ENCODE assay signal across 8 cellular contexts in genomic region chr7:16646427-16647081, GRCh38. TPM values are rescaled to one million over a fixed set of nuclear protein-coding genes. Genes with fewer than 3 reads are reported as not detected.
A peak's percentile ranks its signal among the peaks of the same experiment; 100 is the strongest.
DNase-seq lines count a peak whose midpoint lies in the region; ATAC-seq, FAIRE-seq and TF ChIP-seq lines count a peak whose summit lies in the region.

No MANE protein-coding gene starts in this region.

- peaks cover 32% of the 10 kb centered on the region for H3K36me3 Mint-ChIP-seq in dendritic cell treated with granulocyte-macrophage colony-stimulating factor and Interleukin-4, amounts not matched to agents 40 ng/mL and 50 ng/mL, for 4 days (ENCODE audit: low read depth)

- H3K4me1 ChIP-seq in mesodermal cell (ENCODE audit: control insufficient read depth, insufficient read depth, low read length, poor library complexity, severe bottlenecking) = peaks cover 28% of the 10 kb centered on the region

- ATAC-seq in GM18505 (IDR thresholded peaks at IDR 0.05; ENCODE audit: unreplicated experiment) = no peak
- ATAC-seq in GM18519 (IDR thresholded peaks at IDR 0.05; ENCODE audit: low FRiP score, unreplicated experiment) = no peak

- no peaks in the 10 kb centered on the region for H3K9me3 Mint-ChIP-seq in dendritic cell treated with granulocyte-macrophage colony-stimulating factor and Interleukin-4, amounts not matched to agents 40 ng/mL and 50 ng/mL, for 4 days

- peak overlapping the region; percentile 99 for H3K27ac ChIP-seq in mesodermal cell (ENCODE audit: low read depth, low read length, severe bottlenecking)

- H3K9me3 ChIP-seq in mesodermal cell (ENCODE audit: control insufficient read depth, low read length) = no peaks in the 10 kb centered on the region

- WGBS in mesodermal cell (ENCODE audit: insufficient coverage in 2 of 2), 2 experiments = 0% methylated on average over 10 to 16 of the region's 34 CpGs

- no peaks in the 10 kb centered on the region for H3K27me3 Mint-ChIP-seq in dendritic cell treated with granulocyte-macrophage colony-stimulating factor and Interleukin-4, amounts not matched to agents 40 ng/mL and 50 ng/mL, for 4 days

- peak overlapping the region; percentile 93 for H3K27ac Mint-ChIP-seq in dendritic cell treated with granulocyte-macrophage colony-stimulating factor and Interleukin-4, amounts not matched to agents 40 ng/mL and 50 ng/mL, for 4 days

- FAIRE-seq in urothelium cell line (lab: Jason Lieb, UNC) = no peak

- H3K36me3 ChIP-seq in mesodermal cell (ENCODE audit: control insufficient read depth, insufficient read depth, low read length) = peaks cover 14% of the 10 kb centered on the region

- no peak for TF ChIP-seq POLR2A in GM18505 (IDR thresholded peaks at IDR 0.05; ENCODE audit: borderline replicate concordance, extremely low read depth, insufficient read depth, insufficient read length)

- DNase-seq in COLO829 (ENCODE audit: low spot score) (peak; percentile 27), HCEC 1CT (peak; percentile 40), RPMI8226 (peak; percentile 37), urothelium cell line (ENCODE audit: low spot score) (peak; percentile 13)

- intact Hi-C loops in dendritic cell treated with granulocyte-macrophage colony-stimulating factor and Interleukin-4, amounts not matched to agents 40 ng/mL and 50 ng/mL, for 4 days (cut with micrococcal nuclease) = loop anchor here (2.0 to 5.0 kb wide), 2 partner anchors 22 to 36 kb away; no protein-coding TSS in a partner anchor

- H3K4me3 Mint-ChIP-seq in dendritic cell treated with granulocyte-macrophage colony-stimulating factor and Interleukin-4, amounts not matched to agents 40 ng/mL and 50 ng/mL, for 4 days = peak overlapping the region; percentile 91

- H3K4me1 Mint-ChIP-seq in dendritic cell treated with granulocyte-macrophage colony-stimulating factor and Interleukin-4, amounts not matched to agents 40 ng/mL and 50 ng/mL, for 4 days (ENCODE audit: low read depth) = peaks cover 47% of the 10 kb centered on the region

- H3K4me3 ChIP-seq in mesodermal cell (ENCODE audit: extremely low read depth, insufficient read depth, low read length, poor library complexity, severe bottlenecking) = peak overlapping the region; percentile 80

RNA-seq across cellular contexts. Expression of gene BZW2, which starts 0.6 kb away (rescaled TPM):
- polyA plus RNA-seq in mesodermal cell (2013, experiment 1 of 2) = 153 TPM
- polyA plus RNA-seq in mesodermal cell (2013, experiment 2 of 2) = 137 TPM

RNA-seq across cellular contexts. Expression of gene ANKMY2, which starts 1.0 kb away (rescaled TPM):
- polyA plus RNA-seq in mesodermal cell (2013, experiment 1 of 2) = 22.6 TPM
- polyA plus RNA-seq in mesodermal cell (2013, experiment 2 of 2) = 23.4 TPM
